ENCODE assay signal across 12 cellular contexts in the genomic region with DNA sequence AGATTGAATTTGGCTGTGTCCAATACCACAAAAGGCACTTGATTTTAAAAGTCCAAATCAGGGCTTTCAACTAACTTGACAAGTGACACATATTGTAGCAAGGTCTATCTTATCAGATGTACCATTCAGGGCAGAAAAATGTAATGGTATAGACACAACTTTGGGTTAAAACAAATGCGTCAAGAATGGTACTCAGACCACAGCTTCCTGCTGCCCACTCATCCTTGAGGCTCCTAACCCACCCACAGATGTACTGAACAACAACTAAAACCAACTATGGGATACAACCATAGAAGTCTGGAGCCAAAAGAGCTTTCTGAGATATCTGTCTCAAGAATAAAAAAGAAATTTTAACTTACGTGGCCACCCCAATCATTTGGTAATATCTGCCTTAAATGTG.
"Had no signal": no experiment of that assay in that cellular context is flagged by ENCODE, and none has a peak within 500 bp of the region (broad histone marks: within the 10 kb centered on the region; RNA-seq: fewer than 3 reads in every experiment).

No MANE protein-coding gene starts in this region.

- H3K27me3 ChIP-seq: ascending aorta, thyroid gland had no signal

- H3K36me3 ChIP-seq: ascending aorta, left ventricle myocardium inferior, neutrophil, thyroid gland had no signal

- DNase-seq: activated CD4-positive, alpha-beta T cell treated with anti-CD3 and anti-CD28 coated beads, Interleukin-2, amount 10 ng/mL, durations not matched to agents 7 days and 5 days; activated naive CD4-positive, alpha-beta T cell treated with Interleukin-2 at 50 U/mL for 16 hours; activated naive CD8-positive, alpha-beta T cell treated with anti-CD3 and anti-CD28 coated beads, Interleukin-2, amount 50 U/mL, for 24 hours; activated T-cell treated with anti-CD3 and anti-CD28 coated beads for 4 hours; erythroblast; hypothalamus; left ventricle myocardium inferior; naive thymus-derived CD8-positive, alpha-beta T cell; thyroid gland had no signal

- H3K9me3 ChIP-seq: ascending aorta, left ventricle myocardium inferior, neutrophil, thyroid gland had no signal

- H3K4me1 ChIP-seq: ascending aorta, left ventricle myocardium inferior, thyroid gland had no signal

- H3K27ac ChIP-seq: ascending aorta, left ventricle myocardium inferior, neutrophil, thyroid gland had no signal

- H3K4me3 ChIP-seq: ascending aorta, left ventricle myocardium inferior, thyroid gland had no signal

- ATAC-seq: activated naive CD8-positive, alpha-beta T cell treated with anti-CD3 and anti-CD28 coated beads, Interleukin-2, amount 50 U/mL, for 24 hours; naive thymus-derived CD8-positive, alpha-beta T cell; stimulated activated memory B cell treated with anti-CD40 and anti-IgM and Interleukin-4, amounts not matched to agents 10 μg/mL and 1 μg/mL and 100 μg/mL, for 72 hours had no signal
